ENCODE assay signal across 26 cellular contexts in the genomic region with DNA sequence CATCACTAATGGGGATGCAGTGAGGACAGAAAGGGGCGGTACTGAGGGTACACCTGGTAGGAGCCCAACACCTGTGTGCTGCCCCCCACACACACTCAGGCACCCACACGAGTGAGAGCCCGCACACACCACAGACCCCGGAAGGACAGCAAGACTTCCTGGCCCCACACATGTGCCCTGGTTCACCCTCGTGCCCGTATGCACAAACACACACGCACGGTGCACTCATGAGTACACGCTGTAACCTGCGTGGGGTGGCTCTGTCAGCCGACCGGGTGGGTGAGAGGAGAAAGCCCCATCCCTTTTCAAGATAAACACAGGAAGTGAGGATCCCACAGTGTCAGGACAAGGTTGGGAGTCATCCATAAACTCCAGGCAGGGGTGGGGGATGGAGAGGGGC.
"Had no signal": no experiment of that assay in that cellular context is flagged by ENCODE, and none has a peak within 500 bp of the region (broad histone marks: within the 10 kb centered on the region; RNA-seq: fewer than 3 reads in every experiment).

No MANE protein-coding gene starts in this region.

- H3K27me3 ChIP-seq: adrenal gland, right lobe of liver, uterus had no signal

- H3K36me3 Mint-ChIP-seq: activated naive CD8-positive, alpha-beta T cell; naive thymus-derived CD8-positive, alpha-beta T cell; stimulated activated effector memory CD8-positive, alpha-beta T cell treated with anti-CD3 and anti-CD28 coated beads, Interleukin-12 subunit alpha, Interleukin-12 subunit beta, amount 100 ng/mL, for 72 hours had no signal

- H3K4me1 Mint-ChIP-seq: activated B cell treated with CpG ODN at 0.5 μM for 24 hours; activated CD4-positive, alpha-beta T cell treated with anti-CD3 and anti-CD28 coated beads for 36 hours; stimulated activated effector memory CD8-positive, alpha-beta T cell treated with anti-CD3 and anti-CD28 coated beads, Interleukin-12 subunit alpha, Interleukin-12 subunit beta, amount 100 ng/mL, for 72 hours; stimulated activated naive CD8-positive, alpha-beta T cell treated with anti-CD3 and anti-CD28 coated beads, Interleukin-15, amount 100 ng/mL, for 72 hours had no signal

- H3K4me3 ChIP-seq: adrenal gland, heart left ventricle, lung, right lobe of liver, skin epidermis, tibial artery, uterus had no signal

- H3K36me3 ChIP-seq: adrenal gland, heart left ventricle, right lobe of liver, tibial artery, uterus had no signal

- H3K27me3 Mint-ChIP-seq: activated B cell treated with CpG ODN at 0.5 μM for 24 hours; dendritic cell treated with granulocyte-macrophage colony-stimulating factor and Interleukin-4, amounts not matched to agents 40 ng/mL and 50 ng/mL, for 4 days had no signal

- H3K27ac ChIP-seq: heart left ventricle, right lobe of liver, tibial artery, uterus had no signal

- DNase-seq: activated CD4-positive, alpha-beta T cell treated with anti-CD3 and anti-CD28 coated beads for 36 hours; activated CD4-positive, alpha-beta T cell treated with anti-CD3 and anti-CD28 coated beads, Interleukin-2, amount 50 U/mL, for 4 hours; activated CD8-positive, alpha-beta memory T cell treated with anti-CD3 and anti-CD28 coated beads for 24 hours; activated CD8-positive, alpha-beta memory T cell treated with anti-CD3 and anti-CD28 coated beads, Interleukin-2, amount 50 U/mL, for 4 hours; activated naive CD4-positive, alpha-beta T cell; activated T-cell treated with anti-CD3 and anti-CD28 coated beads, Interleukin-2, amount 50 U/mL, for 4 hours; effector CD4-positive, alpha-beta T cell; heart left ventricle; naive thymus-derived CD8-positive, alpha-beta T cell; nucleus accumbens; right lobe of liver; stimulated activated CD4-positive, alpha-beta T cell treated with anti-CD3 and anti-CD28 coated beads, Interleukin-2, amount 100 ng/mL, for 24 hours; stimulated activated naive CD8-positive, alpha-beta T cell treated with anti-CD3 and anti-CD28 coated beads, Interleukin-15, amount 100 ng/mL, for 72 hours; T1000; tibial artery had no signal

- H3K27ac Mint-ChIP-seq: activated B cell treated with CpG ODN at 0.5 μM for 24 hours; activated CD4-positive, alpha-beta T cell treated with anti-CD3 and anti-CD28 coated beads for 36 hours; activated naive CD8-positive, alpha-beta T cell; activated T-helper 2 cell treated with anti-CD3 and anti-CD28 coated beads, Interferon-gamma antibody, Interleukin-2, Interleukin-4, amounts not matched to agents 10 μg/mL and 5 μg/mL and 100 μg/mL, durations not matched to agents 14 hours and 24 hours and 36 hours; dendritic cell treated with granulocyte-macrophage colony-stimulating factor and Interleukin-4, amounts not matched to agents 40 ng/mL and 50 ng/mL, for 4 days; naive thymus-derived CD8-positive, alpha-beta T cell; stimulated activated effector memory CD8-positive, alpha-beta T cell treated with anti-CD3 and anti-CD28 coated beads, Interleukin-12 subunit alpha, Interleukin-12 subunit beta, amount 100 ng/mL, for 72 hours; stimulated activated naive CD8-positive, alpha-beta T cell treated with anti-CD3 and anti-CD28 coated beads, Interleukin-15, amount 100 ng/mL, for 72 hours; T-helper 1 cell treated with Interleukin-12 subunit alpha and Interleukin-12 subunit beta and Interleukin-4 antibody, amounts not matched to agents 30 μg/mL and 1 μg/mL, for 36 hours had no signal

- H3K9me3 ChIP-seq: adrenal gland, heart left ventricle, right lobe of liver, tibial artery, uterus had no signal

- H3K9me3 Mint-ChIP-seq: activated B cell treated with CpG ODN at 0.5 μM for 24 hours; activated T-cell treated with anti-CD3 and anti-CD28 coated beads, Interleukin-2, amount 50 U/mL, for 4 hours; activated T-helper 2 cell treated with anti-CD3 and anti-CD28 coated beads, Interferon-gamma antibody, Interleukin-2, Interleukin-4, amounts not matched to agents 10 μg/mL and 5 μg/mL and 100 μg/mL, durations not matched to agents 14 hours and 24 hours and 36 hours; dendritic cell treated with granulocyte-macrophage colony-stimulating factor and Interleukin-4, amounts not matched to agents 40 ng/mL and 50 ng/mL, for 4 days; stimulated activated effector memory CD8-positive, alpha-beta T cell treated with anti-CD3 and anti-CD28 coated beads, Interleukin-12 subunit alpha, Interleukin-12 subunit beta, amount 100 ng/mL, for 72 hours; T-helper 1 cell treated with Interleukin-12 subunit alpha and Interleukin-12 subunit beta and Interleukin-4 antibody, amounts not matched to agents 30 μg/mL and 1 μg/mL, for 36 hours had no signal

- H3K4me1 ChIP-seq: heart left ventricle, right lobe of liver, tibial artery, uterus had no signal

- H3K4me3 Mint-ChIP-seq: activated B cell treated with CpG ODN at 0.5 μM for 24 hours; activated CD4-positive, alpha-beta T cell treated with anti-CD3 and anti-CD28 coated beads for 36 hours; activated naive CD8-positive, alpha-beta T cell; activated T-cell treated with anti-CD3 and anti-CD28 coated beads, Interleukin-2, amount 50 U/mL, for 4 hours; dendritic cell treated with granulocyte-macrophage colony-stimulating factor and Interleukin-4, amounts not matched to agents 40 ng/mL and 50 ng/mL, for 4 days; naive thymus-derived CD8-positive, alpha-beta T cell; stimulated activated effector memory CD8-positive, alpha-beta T cell treated with anti-CD3 and anti-CD28 coated beads, Interleukin-12 subunit alpha, Interleukin-12 subunit beta, amount 100 ng/mL, for 72 hours; stimulated activated naive CD8-positive, alpha-beta T cell treated with anti-CD3 and anti-CD28 coated beads, Interleukin-15, amount 100 ng/mL, for 72 hours; T-helper 1 cell treated with Interleukin-12 subunit alpha and Interleukin-12 subunit beta and Interleukin-4 antibody, amounts not matched to agents 30 μg/mL and 1 μg/mL, for 36 hours had no signal

- ATAC-seq: activated CD4-positive, alpha-beta T cell treated with anti-CD3 and anti-CD28 coated beads for 36 hours; activated T-cell treated with anti-CD3 and anti-CD28 coated beads, Interleukin-2, amount 50 U/mL, for 4 hours; heart left ventricle; left lobe of liver; naive thymus-derived CD8-positive, alpha-beta T cell; right lobe of liver; stimulated activated effector memory CD8-positive, alpha-beta T cell treated with anti-CD3 and anti-CD28 coated beads, Interleukin-12 subunit alpha, Interleukin-12 subunit beta, amount 100 ng/mL, for 72 hours; stimulated activated naive CD8-positive, alpha-beta T cell treated with anti-CD3 and anti-CD28 coated beads, Interleukin-15, amount 100 ng/mL, for 72 hours had no signal
